ENCODE assay signal across 8 cellular contexts in the genomic region with DNA sequence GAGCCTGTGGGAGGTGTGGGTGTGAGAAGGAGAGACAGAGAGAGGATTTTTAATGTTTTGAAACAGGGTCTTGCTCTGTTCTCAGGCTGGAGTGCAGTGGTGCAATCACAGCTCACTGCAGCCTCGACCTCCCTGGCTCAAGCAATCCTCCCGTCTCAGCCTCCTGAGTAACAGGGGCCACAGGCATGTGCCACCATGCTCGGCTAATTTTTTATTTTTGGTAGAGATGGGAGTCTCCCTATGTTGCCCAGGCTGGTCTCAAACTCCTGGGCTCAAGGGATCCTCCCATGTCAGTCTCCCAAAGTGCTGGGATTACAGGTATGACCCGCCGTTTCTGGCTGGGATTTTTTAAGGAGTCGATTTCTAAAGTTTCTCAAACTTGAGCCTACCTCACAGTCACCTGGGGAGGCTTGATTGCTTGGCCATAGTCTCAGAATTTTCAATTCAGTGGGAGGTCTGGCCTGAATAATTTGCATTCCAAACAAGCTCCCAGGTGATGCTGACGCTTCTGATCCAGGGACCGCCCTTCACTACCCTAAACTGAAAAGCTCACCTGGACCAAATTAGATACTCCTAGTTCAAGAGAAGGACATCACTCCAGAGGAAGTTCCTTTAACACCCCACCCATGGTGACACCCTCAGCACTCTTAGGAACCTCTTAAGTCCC.
DNase-seq lines count a peak whose midpoint lies in the region; ATAC-seq, FAIRE-seq and TF ChIP-seq lines count a peak whose summit lies in the region.

No MANE protein-coding gene starts in this region.

- peak overlapping the region; percentile 22 for H3K4me2 ChIP-seq in mesendoderm (ENCODE audit: low read length)

- H3K4ac ChIP-seq in mesendoderm (ENCODE audit: low read depth, low read length): no peak overlapping the region

- H3K27ac ChIP-seq in right atrium auricular region (peak overlapping the region; percentile 17 to 28), body of pancreas (peak overlapping the region in 3 of 4 donors; percentile 54 to 73 (median 67)), mesendoderm (ENCODE audit: low read depth, low read length) (no peak overlapping the region), small intestine (ENCODE audit: low read depth in 1 of 2, low read length in 1 of 2) (no peak overlapping the region)

- H2BK5ac ChIP-seq in mesendoderm (ENCODE audit: low read length): no peak overlapping the region

- TF ChIP-seq POLR2A in body of pancreas (IDR thresholded peaks at IDR 0.05): no peak

- no peaks in the 10 kb centered on the region for H3K79me1 ChIP-seq in mesendoderm (ENCODE audit: low read length)

- H2BK120ac ChIP-seq in mesendoderm (ENCODE audit: low read depth, low read length): no peak overlapping the region

- peak overlapping the region; percentile 37 for H3K9ac ChIP-seq in mesendoderm (ENCODE audit: low read length)

- H4K8ac ChIP-seq in mesendoderm (ENCODE audit: low read depth, low read length): no peak overlapping the region

- intact Hi-C loops in Right ventricle myocardium inferior (cut with DNase I): loop anchor here (5.0 to 10.0 kb wide), 4 partner anchors 69 to 656 kb away; a partner anchor contains a TSS
- intact Hi-C loops in body of pancreas (cut with DNase I): loop anchor here (5.0 to 10.0 kb wide), 2 partner anchors 124 to 266 kb away; no protein-coding TSS in a partner anchor

- 80 to 84% methylated on average over 7 to 8 of the region's 8 CpGs for WGBS in body of pancreas, 2 donors
- no CpG with 5 or more reads among the region's 8 CpGs for WGBS in mesendoderm (ENCODE audit: extremely low coverage, insufficient coverage, low lambda C conversion rate)
- 82 to 84% (median 82%) methylated on average over 8 of the region's 8 CpGs for WGBS in small intestine, 3 donors

- no peaks in the 10 kb centered on the region for H3K79me2 ChIP-seq in mesendoderm (ENCODE audit: control insufficient read depth, insufficient read depth, low read length)

- H3K4me1 ChIP-seq in right atrium auricular region (peaks cover 0 to 6% of the 10 kb centered on the region in 2 donors), body of pancreas (peaks cover 13% of the 10 kb centered on the region), mesendoderm (ENCODE audit: control insufficient read depth, low read depth, low read length) (no peaks in the 10 kb centered on the region), small intestine (ENCODE audit: control insufficient read depth in 2 of 2, insufficient read depth in 1 of 2, low read depth in 1 of 2, low read length in 1 of 2) (no peaks in the 10 kb centered on the region)

- DNase-seq in right atrium auricular region (ENCODE audit: low spot score): no peak
- DNase-seq in Right ventricle myocardium inferior (ENCODE audit: missing footprints): no peak
- DNase-seq in body of pancreas: no peak
- peak; percentile 47 for DNase-seq in mesendoderm
- no peak for DNase-seq in small intestine
- DNase-seq in NCI-H2196 (lab: John Stamatoyannopoulos, UW; ENCODE audit: unreplicated experiment): no peak
- DNase-seq in GM19238 (ENCODE audit: insufficient read length, low spot score): no peak

- H2BK15ac ChIP-seq in mesendoderm (replicated peaks; ENCODE audit: low read depth): no peak overlapping the region

- peak overlapping the region in 1 of 2 donors; percentile 44 for H3K4me3 ChIP-seq in right atrium auricular region
- peak overlapping the region in 1 of 2 donors; percentile 54 for H3K4me3 ChIP-seq in body of pancreas
- no peak overlapping the region for H3K4me3 ChIP-seq in mesendoderm (ENCODE audit: low read length)
- peak overlapping the region in 1 of 2 donors; percentile 49 for H3K4me3 ChIP-seq in small intestine (ENCODE audit: low read depth in 1 of 2, low read length in 2 of 2)

- peak overlapping the region; percentile 65 for H2AK5ac ChIP-seq in mesendoderm (ENCODE audit: low read length)

- ATAC-seq in Right ventricle myocardium inferior (no peak), body of pancreas (no peak), GM18511 (IDR thresholded peaks at IDR 0.05; ENCODE audit: unreplicated experiment) (no peak)

- no peaks in the 10 kb centered on the region for H3K36me3 ChIP-seq in right atrium auricular region
- H3K36me3 ChIP-seq in body of pancreas (replicated peaks in 1 of 2; ENCODE audit: insufficient read depth in 1 of 2, low read depth in 2 of 2): no peaks in the 10 kb centered on the region
- no peaks in the 10 kb centered on the region for H3K36me3 ChIP-seq in mesendoderm (ENCODE audit: control insufficient read depth, insufficient read depth, low read length)
- H3K36me3 ChIP-seq in small intestine (ENCODE audit: control insufficient read depth in 2 of 2, insufficient read depth in 2 of 2, low read length in 2 of 2): no peaks in the 10 kb centered on the region

- H3K27me3 ChIP-seq in right atrium auricular region (no peaks in the 10 kb centered on the region), body of pancreas (no peaks in the 10 kb centered on the region), mesendoderm (ENCODE audit: insufficient read depth, low read length, poor library complexity) (no peaks in the 10 kb centered on the region), small intestine (ENCODE audit: control insufficient read depth in 2 of 2, insufficient read depth in 2 of 2, low read length in 2 of 2) (no peaks in the 10 kb centered on the region)

- H3K9me3 ChIP-seq in right atrium auricular region (no peaks in the 10 kb centered on the region), body of pancreas (no peaks in the 10 kb centered on the region), small intestine (ENCODE audit: control insufficient read depth, low read depth) (no peaks in the 10 kb centered on the region)

- no peak for FAIRE-seq in small intestine (lab: Jason Lieb, UNC)

- H3K18ac ChIP-seq in mesendoderm (ENCODE audit: low read length): peak overlapping the region; percentile 71

- no peak overlapping the region for H4K5ac ChIP-seq in mesendoderm (ENCODE audit: low read length)

- no peak overlapping the region for H3K23ac ChIP-seq in mesendoderm (ENCODE audit: low read length)

- H3K56ac ChIP-seq in mesendoderm (ENCODE audit: low read length): peak overlapping the region; percentile 90

- TF ChIP-seq CTCF in right atrium auricular region (IDR thresholded peaks at IDR 0.05) (no peak), body of pancreas (IDR thresholded peaks at IDR 0.05) (no peak)

Comparison
In these comparisons a context has a peak if more than half of its experiments do, and no peak if none do; other contexts are left out.
1. H3K27ac ChIP-seq: peak in right atrium auricular region (2 of 2) and body of pancreas (3 of 4); none in mesendoderm (single experiment) and small intestine (0 of 2).